ENCODE assay signal across 1 cellular context in genomic region chr1:205273551-205273982, GRCh38.
A peak's percentile ranks its signal among the peaks of the same experiment; 100 is the strongest.
TF ChIP-seq lines count a peak whose summit lies in the region.

No MANE protein-coding gene starts in this region.

TF ChIP-seq in H1, 55 proteins besides CTCF, POLR2A, EP300 and RAD21:
- peak; percentile 36; the same call in 1 of the 2 replicates for TF ChIP-seq TBP (IDR thresholded peaks at IDR 0.05; ENCODE audit: low read depth, low read length)
- TF ChIP-seq BCL11A (IDR thresholded peaks at IDR 0.05; ENCODE audit: low read depth in 2 of 2, low read length in 2 of 2): no peak
- TF ChIP-seq RXRA (IDR thresholded peaks at IDR 0.05; ENCODE audit: insufficient read depth, low read depth, low read length): no peak
- TF ChIP-seq CREB1 (IDR thresholded peaks at IDR 0.05): peak; percentile 29; the same call in 1 of the 2 replicates
- no peak for TF ChIP-seq TAF1 (IDR thresholded peaks at IDR 0.05; ENCODE audit: low read depth, low read length)
- no peak for TF ChIP-seq SAP30 (IDR thresholded peaks at IDR 0.05; ENCODE audit: insufficient read depth, insufficient replicate concordance, low read length)
- TF ChIP-seq SRF (IDR thresholded peaks at IDR 0.05; ENCODE audit: low read depth, low read length): no peak
- no peak for TF ChIP-seq CBX8 (IDR thresholded peaks at IDR 0.05; ENCODE audit: borderline replicate concordance, low read depth, low read length)
- TF ChIP-seq POLR2AphosphoS5 (IDR thresholded peaks at IDR 0.05; ENCODE audit: low read depth, low read length): no peak
- peak; percentile 76; the same call in 1 of the 2 replicates for TF ChIP-seq ATF2 (IDR thresholded peaks at IDR 0.05; ENCODE audit: low read length)
- peak; percentile 69 for TF ChIP-seq E2F6 (IDR thresholded peaks at IDR 0.05)
- no peak for TF ChIP-seq RFX5 (IDR thresholded peaks at IDR 0.05; ENCODE audit: borderline replicate concordance, low read depth, low read length)
- TF ChIP-seq SP2 (IDR thresholded peaks at IDR 0.05; ENCODE audit: low read length): no peak
- no peak for TF ChIP-seq ATF3 (IDR thresholded peaks at IDR 0.05; ENCODE audit: insufficient read depth, low read depth, low read length)
- no peak for TF ChIP-seq KDM5A (IDR thresholded peaks at IDR 0.05; ENCODE audit: low read length)
- TF ChIP-seq TEAD4 (IDR thresholded peaks at IDR 0.05; ENCODE audit: low read depth, low read length): no peak
- peak; percentile 58; the same call in 1 of the 2 replicates for TF ChIP-seq CHD2 (IDR thresholded peaks at IDR 0.05; ENCODE audit: low read length)
- no peak for TF ChIP-seq CBX5 (IDR thresholded peaks at IDR 0.05; ENCODE audit: low read depth, low read length)
- no peak for TF ChIP-seq GABPA (IDR thresholded peaks at IDR 0.05; ENCODE audit: borderline replicate concordance, insufficient read depth, low read length)
- no peak for TF ChIP-seq MAFK (IDR thresholded peaks at IDR 0.05; ENCODE audit: low read depth, low read length)
- no peak for TF ChIP-seq TCF12 (IDR thresholded peaks at IDR 0.05; ENCODE audit: low read depth, low read length)
- TF ChIP-seq MAX (IDR thresholded peaks at IDR 0.05): peak; percentile 80
- TF ChIP-seq KDM1A (IDR thresholded peaks at IDR 0.05; ENCODE audit: borderline replicate concordance, low read length): no peak
- TF ChIP-seq JUN (IDR thresholded peaks at IDR 0.05; ENCODE audit: low read depth, low read length): no peak
- no peak for TF ChIP-seq CEBPB (IDR thresholded peaks at IDR 0.05; ENCODE audit: low read depth, low read length)
- no peak for TF ChIP-seq CHD7 (IDR thresholded peaks at IDR 0.05; ENCODE audit: insufficient replicate concordance, low read length)
- TF ChIP-seq SIRT6 (IDR thresholded peaks at IDR 0.05; ENCODE audit: low read length): no peak
- 0 out of 4 replicates have a peak, but pooled peaks of 1 of the 2 experiments have one; percentile 55 for TF ChIP-seq SIN3A (conservative IDR thresholded peaks at IDR 0.05 in 1 of 2, IDR thresholded peaks at IDR 0.05 in 1 of 2; ENCODE audit: low read depth in 1 of 2, low read length in 2 of 2)
- no peak for TF ChIP-seq EZH2 (IDR thresholded peaks at IDR 0.05; ENCODE audit: low read depth, low read length, severe bottlenecking)
- TF ChIP-seq HDAC6 (IDR thresholded peaks at IDR 0.05; ENCODE audit: low read depth, low read length): no peak
- TF ChIP-seq BACH1 (IDR thresholded peaks at IDR 0.05; ENCODE audit: low read length): no peak
- no peak for TF ChIP-seq RNF2 (IDR thresholded peaks at IDR 0.05; ENCODE audit: borderline replicate concordance, low read depth, low read length, missing control alignments, poor library complexity, severe bottlenecking)
- no peak for TF ChIP-seq EGR1 (IDR thresholded peaks at IDR 0.05; ENCODE audit: borderline replicate concordance, low read depth, low read length)
- no peak for TF ChIP-seq TAF7 (optimal IDR thresholded peaks at IDR 0.05; ENCODE audit: borderline replicate concordance, low read depth, low read length)
